In genomic region chr12:57560516-57560915, GRCh38 we compare ENCODE assay signal across 1 cellular context.
TF ChIP-seq lines count a peak whose summit lies in the region.

No MANE protein-coding gene starts in this region.

TF ChIP-seq in HCT116, 20 proteins besides CTCF, POLR2A, EP300 and RAD21 (continued from another document):
- TF ChIP-seq CBX3 (IDR thresholded peaks at IDR 0.05; ENCODE audit: low read depth) = no peak
- TF ChIP-seq TCF7L2 (IDR thresholded peaks at IDR 0.05; ENCODE audit: borderline replicate concordance, extremely low read depth, insufficient read depth, insufficient read length) = no peak
- TF ChIP-seq POLR2AphosphoS5 (IDR thresholded peaks at IDR 0.05; ENCODE audit: low read depth, low read length) = no peak
- TF ChIP-seq SRF (IDR thresholded peaks at IDR 0.05; ENCODE audit: low read depth) = no peak
- TF ChIP-seq FOSL1 (IDR thresholded peaks at IDR 0.05; ENCODE audit: low read depth) = no peak
- no peak for TF ChIP-seq EZH2 (IDR thresholded peaks at IDR 0.05)
- no peak for TF ChIP-seq SP1 (IDR thresholded peaks at IDR 0.05; ENCODE audit: low read depth)
- TF ChIP-seq ATF3 (IDR thresholded peaks at IDR 0.05) = no peak
- TF ChIP-seq SIN3A (IDR thresholded peaks at IDR 0.05; ENCODE audit: low read depth) = no peak
- TF ChIP-seq YY1 (IDR thresholded peaks at IDR 0.05; ENCODE audit: extremely low read depth, insufficient replicate concordance, low read depth, low read length) = no peak
- TF ChIP-seq REST (IDR thresholded peaks at IDR 0.05; ENCODE audit: low read depth) = no peak
- TF ChIP-seq ZNF274 (IDR thresholded peaks at IDR 0.05; ENCODE audit: low read depth, low read length) = no peak
TF ChIP-seq in HCT116: peak in this region for 0.
